In genomic region chr2:11774600-11774999, GRCh38 we compare ENCODE assay signal across 18 cellular contexts. TPM values are rescaled to one million over a fixed set of nuclear protein-coding genes. Genes with fewer than 3 reads are reported as not detected.
A peak's percentile ranks its signal among the peaks of the same experiment; 100 is the strongest.
DNase-seq lines count a peak whose midpoint lies in the region; ATAC-seq and TF ChIP-seq lines count a peak whose summit lies in the region.
"Had no signal": no experiment of that assay in that cellular context is flagged by ENCODE, and none has a peak within 500 bp of the region (broad histone marks: within the 10 kb centered on the region; RNA-seq: fewer than 3 reads in every experiment).

No MANE protein-coding gene starts in this region.

- H3K36me3 Mint-ChIP-seq in activated CD4-positive, alpha-beta T cell treated with anti-CD3 and anti-CD28 coated beads, Interleukin-2, amount 10 ng/mL, durations not matched to agents 7 days and 5 days (ENCODE audit: low read depth) = peaks cover 67% of the 10 kb centered on the region
- peaks cover 76% of the 10 kb centered on the region for H3K36me3 Mint-ChIP-seq in CD4-positive, alpha-beta T cell (ENCODE audit: low read depth)
- peaks cover 54% of the 10 kb centered on the region for H3K36me3 Mint-ChIP-seq in activated CD8-positive, alpha-beta T cell treated with anti-CD3 and anti-CD28 coated beads for 36 hours (ENCODE audit: low read depth)

- H3K27me3 ChIP-seq in CD4-positive, alpha-beta T cell (ENCODE audit: control insufficient read depth, insufficient read depth, low read length) = no peaks in the 10 kb centered on the region
- H3K27me3 ChIP-seq in mesenchymal stem cell (ENCODE audit: control insufficient read depth in 1 of 2, insufficient read depth in 1 of 2, low read length in 2 of 2) = no peaks in the 10 kb centered on the region
- H3K27me3 ChIP-seq: foreskin keratinocyte had no signal

- no peak overlapping the region for H4K8ac ChIP-seq in mesenchymal stem cell (ENCODE audit: low read length)

- H3K27me3 Mint-ChIP-seq in activated CD4-positive, alpha-beta T cell treated with anti-CD3 and anti-CD28 coated beads, Interleukin-2, amount 10 ng/mL, durations not matched to agents 7 days and 5 days = no peaks in the 10 kb centered on the region
- no peaks in the 10 kb centered on the region for H3K27me3 Mint-ChIP-seq in CD4-positive, alpha-beta T cell
- H3K27me3 Mint-ChIP-seq in activated CD8-positive, alpha-beta T cell treated with anti-CD3 and anti-CD28 coated beads for 36 hours = no peaks in the 10 kb centered on the region

- H2BK15ac ChIP-seq in mesenchymal stem cell (ENCODE audit: low read depth, poor library complexity, severe bottlenecking) = no peak overlapping the region

- no peak overlapping the region for H3K18ac ChIP-seq in mesenchymal stem cell (ENCODE audit: low read depth in 1 of 2, low read length in 2 of 2)

- H2BK5ac ChIP-seq in mesenchymal stem cell (ENCODE audit: low read depth, low read length, poor library complexity, severe bottlenecking) = no peak overlapping the region

- no peak overlapping the region for H3K27ac ChIP-seq in CD4-positive, alpha-beta T cell (ENCODE audit: low read depth, low read length)
- no peak overlapping the region for H3K27ac ChIP-seq in mesenchymal stem cell (ENCODE audit: low read length, poor library complexity, severe bottlenecking)
- H3K27ac ChIP-seq: A549, foreskin keratinocyte, parathyroid adenoma had no signal

- CTCF ChIA-PET in activated CD4-positive, alpha-beta T cell treated with anti-CD3 and anti-CD28 coated beads, Interleukin-2, amount 10 ng/mL, durations not matched to agents 7 days and 5 days (lab: Charles Lee) = interaction anchor here (1.1 to 1.5 kb wide), 3 partner anchors 11 to 81 kb away, joined by 3 to 5 read pairs (median 3); no protein-coding TSS in a partner anchor
- CTCF ChIA-PET in CD4-positive, alpha-beta T cell (lab: Charles Lee) = interaction anchor here (0.6 to 1.9 kb wide), 6 partner anchors 17 to 789 kb away, joined by 3 to 7 read pairs (median 4); no protein-coding TSS in a partner anchor
- CTCF ChIA-PET in activated CD8-positive, alpha-beta T cell treated with anti-CD3 and anti-CD28 coated beads for 36 hours (lab: Charles Lee) = interaction anchor here (1.0 to 2.8 kb wide), 10 partner anchors 9 to 87 kb away, joined by 3 to 19 read pairs (median 4); no protein-coding TSS in a partner anchor

- no peak overlapping the region for H3K4me2 ChIP-seq in mesenchymal stem cell (ENCODE audit: low read length, poor library complexity, severe bottlenecking)
- H3K4me2 ChIP-seq: A549, smooth muscle cell had no signal

- no peaks in the 10 kb centered on the region for H3K9me3 ChIP-seq in CD4-positive, alpha-beta T cell (ENCODE audit: control insufficient read depth, low read length)
- H3K9me3 ChIP-seq in mesenchymal stem cell (ENCODE audit: control insufficient read depth, low read length) = no peaks in the 10 kb centered on the region
- H3K9me3 ChIP-seq: A549 had no signal

- peak overlapping the region; percentile 84 for H3K9ac ChIP-seq in mesenchymal stem cell (ENCODE audit: low read length)
- H3K9ac ChIP-seq: parathyroid adenoma had no signal

- no peak overlapping the region for H3K4ac ChIP-seq in mesenchymal stem cell (ENCODE audit: low read depth in 1 of 2, low read length in 2 of 2)

- H3K4me3 ChIP-seq in mesenchymal stem cell (ENCODE audit: insufficient read depth in 1 of 2, low read depth in 1 of 2, low read length in 2 of 2) = no peak overlapping the region
- H3K4me3 ChIP-seq: A549, smooth muscle cell had no signal

- intact Hi-C loops in CD4-positive, alpha-beta T cell (cut with DNase I, micrococcal nuclease) = loop anchor here in 1 of 2 experiments (10.0 kb wide), 2 partner anchors 620 to 940 kb away; partner anchors contain the start of gene SLC66A3
- intact Hi-C loops in activated CD8-positive, alpha-beta T cell treated with anti-CD3 and anti-CD28 coated beads for 36 hours (cut with micrococcal nuclease) = no loop called here

- H2AK5ac ChIP-seq in mesenchymal stem cell (ENCODE audit: low read length, severe bottlenecking) = no peak overlapping the region

- H3K4me1 ChIP-seq in mesenchymal stem cell (ENCODE audit: control insufficient read depth, insufficient read depth, low read depth, low read length) = peaks cover 2% of the 10 kb centered on the region

- no peak overlapping the region for H3K23ac ChIP-seq in mesenchymal stem cell (ENCODE audit: low read length in 2 of 2)

- ATAC-seq in CD4-positive, alpha-beta T cell (ENCODE audit: poor library complexity) = no peak
- ATAC-seq in activated CD8-positive, alpha-beta T cell treated with anti-CD3 and anti-CD28 coated beads for 36 hours = no peak
- no peak for ATAC-seq in HG02642 (IDR thresholded peaks at IDR 0.05; ENCODE audit: poor library complexity, unreplicated experiment)
- ATAC-seq in HG02798 (IDR thresholded peaks at IDR 0.05; ENCODE audit: poor library complexity, unreplicated experiment) = no peak
- ATAC-seq in GM21367 (IDR thresholded peaks at IDR 0.05; ENCODE audit: unreplicated experiment) = no peak
- ATAC-seq: A549, foreskin keratinocyte, left lobe of liver, SK-N-SH treated with all-trans-retinoic acid at 6 μM for 48 hours had no signal

- H3K9me3 Mint-ChIP-seq in activated CD4-positive, alpha-beta T cell treated with anti-CD3 and anti-CD28 coated beads, Interleukin-2, amount 10 ng/mL, durations not matched to agents 7 days and 5 days = no peaks in the 10 kb centered on the region
- H3K9me3 Mint-ChIP-seq in CD4-positive, alpha-beta T cell = no peaks in the 10 kb centered on the region
- no peaks in the 10 kb centered on the region for H3K9me3 Mint-ChIP-seq in activated CD8-positive, alpha-beta T cell treated with anti-CD3 and anti-CD28 coated beads for 36 hours

- no peak overlapping the region for H2AFZ ChIP-seq in mesenchymal stem cell (ENCODE audit: low read depth, low read length)
- H2AFZ ChIP-seq: parathyroid adenoma had no signal

- H3K14ac ChIP-seq in mesenchymal stem cell (ENCODE audit: low read length in 2 of 2) = no peak overlapping the region

- peak overlapping the region; percentile 74 for H3K27ac Mint-ChIP-seq in activated CD4-positive, alpha-beta T cell treated with anti-CD3 and anti-CD28 coated beads, Interleukin-2, amount 10 ng/mL, durations not matched to agents 7 days and 5 days
- H3K27ac Mint-ChIP-seq in CD4-positive, alpha-beta T cell = peak overlapping the region; percentile 93
- peak overlapping the region; percentile 95 for H3K27ac Mint-ChIP-seq in activated CD8-positive, alpha-beta T cell treated with anti-CD3 and anti-CD28 coated beads for 36 hours

- DNase-seq in activated CD4-positive, alpha-beta T cell treated with anti-CD3 and anti-CD28 coated beads, Interleukin-2, amount 10 ng/mL, durations not matched to agents 7 days and 5 days = no peak
- no peak for DNase-seq in activated CD4-positive, alpha-beta T cell treated with anti-CD3 and anti-CD28 coated beads for 48 hours
- no peak for DNase-seq in CD4-positive, alpha-beta T cell
- no peak for DNase-seq in activated CD8-positive, alpha-beta T cell treated with anti-CD3 and anti-CD28 coated beads for 36 hours
- DNase-seq in mesenchymal stem cell = no peak
- DNase-seq: amygdala; NCI-H1092 treated with DMSO at 0.1 percent for 48 hours; NCI-H748 treated with DMSO at 0.1 percent for 48 hours; stimulated activated naive CD4-positive, alpha-beta T cell treated with Interleukin-2 at 50 U/mL for 16 hours had no signal

- 98% methylated on average over 5 of the region's 7 CpGs for WGBS in mesenchymal stem cell

- H4K91ac ChIP-seq in mesenchymal stem cell (ENCODE audit: low read length) = no peak overlapping the region

- H3K4me3 Mint-ChIP-seq in activated CD4-positive, alpha-beta T cell treated with anti-CD3 and anti-CD28 coated beads, Interleukin-2, amount 10 ng/mL, durations not matched to agents 7 days and 5 days = no peak overlapping the region
- H3K4me3 Mint-ChIP-seq in CD4-positive, alpha-beta T cell = no peak overlapping the region
- no peak overlapping the region for H3K4me3 Mint-ChIP-seq in activated CD8-positive, alpha-beta T cell treated with anti-CD3 and anti-CD28 coated beads for 36 hours

- no peak for TF ChIP-seq CTCF in CD4-positive, alpha-beta T cell (IDR thresholded peaks at IDR 0.05)
- no peak for TF ChIP-seq CTCF in activated CD8-positive, alpha-beta T cell treated with anti-CD3 and anti-CD28 coated beads for 36 hours (IDR thresholded peaks at IDR 0.05)

- H2BK120ac ChIP-seq in mesenchymal stem cell (ENCODE audit: low read depth, low read length) = no peak overlapping the region

- H3K36me3 ChIP-seq in mesenchymal stem cell (ENCODE audit: control insufficient read depth in 1 of 2, insufficient read depth in 2 of 2, low read depth in 1 of 2, low read length in 2 of 2) = peaks cover 27 to 86% of the 10 kb centered on the region in 2 experiments

- peaks cover 52% of the 10 kb centered on the region for H3K4me1 Mint-ChIP-seq in activated CD4-positive, alpha-beta T cell treated with anti-CD3 and anti-CD28 coated beads, Interleukin-2, amount 10 ng/mL, durations not matched to agents 7 days and 5 days
- peaks cover 49% of the 10 kb centered on the region for H3K4me1 Mint-ChIP-seq in CD4-positive, alpha-beta T cell (ENCODE audit: low read depth)
- peaks cover 54% of the 10 kb centered on the region for H3K4me1 Mint-ChIP-seq in activated CD8-positive, alpha-beta T cell treated with anti-CD3 and anti-CD28 coated beads for 36 hours (ENCODE audit: low read depth)

- H2BK12ac ChIP-seq in mesenchymal stem cell (ENCODE audit: low read length in 2 of 2) = no peak overlapping the region

- H3K79me1 ChIP-seq in mesenchymal stem cell (replicated peaks; ENCODE audit: low read length, poor library complexity, severe bottlenecking) = peaks cover 15% of the 10 kb centered on the region

- POLR2A ChIA-PET in activated CD4-positive, alpha-beta T cell treated with anti-CD3 and anti-CD28 coated beads, Interleukin-2, amount 10 ng/mL, durations not matched to agents 7 days and 5 days (lab: Charles Lee) = no interaction called here
- POLR2A ChIA-PET in CD4-positive, alpha-beta T cell (lab: Charles Lee) = interaction anchor here (1.0 to 1.8 kb wide), 4 partner anchors 24 to 31 kb away, joined by 3 to 8 read pairs (median 6); partner anchors contain the start of gene LPIN1
- POLR2A ChIA-PET in activated CD8-positive, alpha-beta T cell treated with anti-CD3 and anti-CD28 coated beads for 36 hours (lab: Charles Lee) = interaction anchor here (1.1 to 2.8 kb wide), 6 partner anchors 9 to 36 kb away, joined by 3 to 14 read pairs (median 5); partner anchors contain the start of gene LPIN1

RNA-seq across cellular contexts. Expression of gene LPIN1, which starts 28.2 kb away (rescaled TPM):
- 10 to 100 TPM; 58.9 to 62.2 TPM for total RNA-seq in activated CD4-positive, alpha-beta T cell treated with anti-CD3 and anti-CD28 coated beads, Interleukin-2, amount 10 ng/mL, durations not matched to agents 7 days and 5 days
- total RNA-seq in CD4-positive, alpha-beta T cell = 100 to 1,000 TPM; 115 to 128 TPM
- 10 to 100 TPM; 31.9 to 36.5 TPM for total RNA-seq in activated CD8-positive, alpha-beta T cell treated with anti-CD3 and anti-CD28 coated beads for 36 hours
- 42.3 TPM for polyA plus RNA-seq in mesenchymal stem cell (2013, experiment 1 of 2)
- polyA plus RNA-seq in mesenchymal stem cell (2013, experiment 2 of 2) = 40.8 TPM
